In genomic region chr7:68280931-68281330, GRCh38 we compare ENCODE assay signal across 1 cellular context.
TF ChIP-seq lines count a peak whose summit lies in the region.

No MANE protein-coding gene starts in this region.

TF ChIP-seq in H1, 55 proteins besides CTCF, POLR2A, EP300 and RAD21:
- no peak for TF ChIP-seq RBBP5 (IDR thresholded peaks at IDR 0.05; ENCODE audit: borderline replicate concordance, low read depth, low read length)
- TF ChIP-seq EGR1 (IDR thresholded peaks at IDR 0.05; ENCODE audit: borderline replicate concordance, low read depth, low read length), result no peak
- no peak for TF ChIP-seq TAF1 (IDR thresholded peaks at IDR 0.05; ENCODE audit: low read depth, low read length)
- no peak for TF ChIP-seq BACH1 (IDR thresholded peaks at IDR 0.05; ENCODE audit: low read length)
- TF ChIP-seq NANOG (IDR thresholded peaks at IDR 0.05; ENCODE audit: insufficient read depth, low read depth, low read length, poor library complexity, severe bottlenecking), result no peak
- TF ChIP-seq CHD1 (IDR thresholded peaks at IDR 0.05; ENCODE audit: low read depth, low read length), result no peak
- TF ChIP-seq USF2 (IDR thresholded peaks at IDR 0.05; ENCODE audit: low read length), result no peak
- TF ChIP-seq PHF8 (conservative IDR thresholded peaks at IDR 0.05; ENCODE audit: low read depth, low read length), result no peak
- TF ChIP-seq FOSL1 (IDR thresholded peaks at IDR 0.05; ENCODE audit: insufficient read depth, low read depth, low read length), result no peak
- TF ChIP-seq YY1 (IDR thresholded peaks at IDR 0.05; ENCODE audit: low read depth, low read length), result no peak
- TF ChIP-seq CBX8 (IDR thresholded peaks at IDR 0.05; ENCODE audit: borderline replicate concordance, low read depth, low read length), result no peak
- TF ChIP-seq CEBPB (IDR thresholded peaks at IDR 0.05; ENCODE audit: low read depth, low read length), result no peak
- TF ChIP-seq HDAC6 (IDR thresholded peaks at IDR 0.05; ENCODE audit: low read depth, low read length), result no peak
- TF ChIP-seq RFX5 (IDR thresholded peaks at IDR 0.05; ENCODE audit: borderline replicate concordance, low read depth, low read length), result no peak
- TF ChIP-seq GABPA (IDR thresholded peaks at IDR 0.05; ENCODE audit: borderline replicate concordance, insufficient read depth, low read length), result no peak
- no peak for TF ChIP-seq EZH2 (IDR thresholded peaks at IDR 0.05; ENCODE audit: low read depth, low read length, severe bottlenecking)
- no peak for TF ChIP-seq SAP30 (IDR thresholded peaks at IDR 0.05; ENCODE audit: insufficient read depth, insufficient replicate concordance, low read length)
